In genomic region chr16:82660078-82660645, GRCh38 we compare ENCODE assay signal across 11 cellular contexts. TPM values are rescaled to one million over a fixed set of nuclear protein-coding genes. Genes with fewer than 3 reads are reported as not detected.
DNase-seq lines count a peak whose midpoint lies in the region; ATAC-seq, FAIRE-seq and TF ChIP-seq lines count a peak whose summit lies in the region.
"Had no signal": no experiment of that assay in that cellular context is flagged by ENCODE, and none has a peak within 500 bp of the region (broad histone marks: within the 10 kb centered on the region; RNA-seq: fewer than 3 reads in every experiment).

No MANE protein-coding gene starts in this region.

- no TSS peak for BruUV-seq in Caco-2 (replicated peaks; lab: Mats Ljungman, UMichigan)

- H3K36me3 Mint-ChIP-seq in Caco-2 (ENCODE audit: insufficient read depth, unreplicated experiment) = no peaks in the 10 kb centered on the region
- H3K36me3 Mint-ChIP-seq: immature natural killer cell had no signal

- no peak overlapping the region for H3K4me3 ChIP-seq in effector memory CD4-positive, alpha-beta T cell (ENCODE audit: insufficient read depth, low read depth, low read length, poor library complexity, severe bottlenecking)
- no peak overlapping the region for H3K4me3 ChIP-seq in Caco-2 (ENCODE audit: low read depth, low read length)

- H3K27ac ChIP-seq in effector memory CD4-positive, alpha-beta T cell (ENCODE audit: insufficient read depth, low read length, poor library complexity, severe bottlenecking) = peak overlapping the region; percentile 5

- H3K27ac Mint-ChIP-seq in Caco-2 (ENCODE audit: unreplicated experiment) = no peak overlapping the region
- H3K27ac Mint-ChIP-seq: immature natural killer cell had no signal

- peaks cover 11% of the 10 kb centered on the region for H3K4me1 Mint-ChIP-seq in Caco-2 (ENCODE audit: low read depth, unreplicated experiment)

- H3K36me3 ChIP-seq in effector memory CD4-positive, alpha-beta T cell (ENCODE audit: control insufficient read depth, insufficient read depth, low read length) = no peaks in the 10 kb centered on the region
- no peaks in the 10 kb centered on the region for H3K36me3 ChIP-seq in Caco-2 (ENCODE audit: control insufficient read depth, insufficient read depth, low read length)

- TF ChIP-seq CTCF in Caco-2 (IDR thresholded peaks at IDR 0.05; ENCODE audit: insufficient read depth in 1 of 2, low read depth in 1 of 2, low read length in 1 of 2, severe bottlenecking in 1 of 2, unreplicated experiment in 1 of 2) = no peak

- no peak overlapping the region for H3K4me3 Mint-ChIP-seq in Caco-2 (ENCODE audit: unreplicated experiment)
- H3K4me3 Mint-ChIP-seq: immature natural killer cell had no signal

- peak; percentile 81 for FAIRE-seq in HTR-8/SVneo (lab: Jason Lieb, UNC)

- DNase-seq in HTR-8/SVneo (ENCODE audit: insufficient read length, low spot score) (peak; percentile 34), Caco-2 (no peak), NCI-H526 treated with DMSO at 0.1 percent for 48 hours (lab: John Stamatoyannopoulos, UW) (no peak), DMS 273 treated with DMSO at 0.1 percent for 48 hours (lab: John Stamatoyannopoulos, UW) (no peak)
- peak; percentile 20 for DNase-seq in activated CD4-positive, alpha-beta T cell treated with anti-CD3 and anti-CD28 coated beads, Interleukin-2, amount 50 U/mL, for 1 hour
- DNase-seq in effector memory CD4-positive, alpha-beta T cell = peak; percentile 39 to 47 (median 46)
- peak; percentile 38 for DNase-seq in stimulated activated CD4-positive, alpha-beta T cell treated with anti-CD3 and anti-CD28 coated beads, Interleukin-4, amount 100 ng/mL, for 1 hour
- DNase-seq: immature natural killer cell, NCI-H2029, substantia nigra had no signal

- intact Hi-C loops in Caco-2 (cut with micrococcal nuclease; ENCODE audit: unreplicated experiment) = no loop called here

- no peaks in the 10 kb centered on the region for H3K27me3 Mint-ChIP-seq in Caco-2 (ENCODE audit: insufficient read depth, unreplicated experiment)

- POLR2A ChIA-PET in Caco-2 (lab: Charles Lee) = no interaction called here

- no peaks in the 10 kb centered on the region for H3K27me3 ChIP-seq in effector memory CD4-positive, alpha-beta T cell (replicated peaks; ENCODE audit: control insufficient read depth, insufficient read depth, low read length, poor library complexity, severe bottlenecking)
- no peaks in the 10 kb centered on the region for H3K27me3 ChIP-seq in Caco-2 (replicated peaks; ENCODE audit: control insufficient read depth, insufficient read depth, low read length)

- CTCF ChIA-PET in Caco-2 (lab: Charles Lee) = interaction anchor here (0.7 to 0.9 kb wide), 2 partner anchors 19 to 21 kb away, joined by 3 to 4 read pairs; no protein-coding TSS in a partner anchor

- H3K9me3 ChIP-seq in effector memory CD4-positive, alpha-beta T cell (ENCODE audit: control insufficient read depth, low read length) = no peaks in the 10 kb centered on the region
- no peaks in the 10 kb centered on the region for H3K9me3 ChIP-seq in Caco-2

- ATAC-seq in HG03095 (IDR thresholded peaks at IDR 0.05; ENCODE audit: unreplicated experiment) = no peak

- peaks cover 38% of the 10 kb centered on the region for H3K4me1 ChIP-seq in effector memory CD4-positive, alpha-beta T cell (ENCODE audit: control insufficient read depth, insufficient read depth, low read length, poor library complexity, severe bottlenecking)
- H3K4me1 ChIP-seq in Caco-2 = peaks cover 3% of the 10 kb centered on the region

- peaks cover 17% of the 10 kb centered on the region for H3K9me3 Mint-ChIP-seq in Caco-2 (ENCODE audit: unreplicated experiment)

RNA-seq across cellular contexts. Expression of gene CDH13, which starts 33.4 kb away (rescaled TPM):
- total RNA-seq in Caco-2 (2022) = 2.2 and 3.5 TPM in 2 replicates

Comparison
In these comparisons a context has a peak if more than half of its experiments do, and no peak if none do; other contexts are left out.
1. DNase-seq: peak in HTR-8/SVneo (single experiment), activated CD4-positive, alpha-beta T cell treated with anti-CD3 and anti-CD28 coated beads, Interleukin-2, amount 50 U/mL, for 1 hour (single experiment), effector memory CD4-positive, alpha-beta T cell (3 of 3) and stimulated activated CD4-positive, alpha-beta T cell treated with anti-CD3 and anti-CD28 coated beads, Interleukin-4, amount 100 ng/mL, for 1 hour (single experiment); none in Caco-2 (0 of 2), NCI-H526 treated with DMSO at 0.1 percent for 48 hours (single experiment) and DMS 273 treated with DMSO at 0.1 percent for 48 hours (single experiment).